ENCODE assay signal across 26 cellular contexts in the genomic region with DNA sequence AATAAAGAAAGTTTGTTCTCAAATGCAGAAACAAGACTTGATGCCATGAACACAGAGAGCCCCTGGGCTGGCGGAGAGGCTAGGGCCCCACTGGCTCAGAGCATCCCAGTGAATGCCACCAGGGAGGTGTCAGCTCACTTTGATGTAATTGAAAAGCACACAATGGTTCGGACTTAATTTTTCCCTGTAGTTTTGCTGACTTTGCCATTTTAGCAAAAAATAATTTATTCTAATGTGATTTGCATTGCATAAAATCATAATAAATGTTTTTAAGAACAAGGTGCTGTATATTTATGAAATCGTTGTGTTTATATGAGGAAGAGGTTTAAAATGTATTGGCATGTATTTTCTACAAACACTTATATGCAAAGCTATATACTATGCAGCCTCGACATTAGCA.
"Had no signal": no experiment of that assay in that cellular context is flagged by ENCODE, and none has a peak within 500 bp of the region (broad histone marks: within the 10 kb centered on the region; RNA-seq: fewer than 3 reads in every experiment).

No MANE protein-coding gene starts in this region.

- H3K9me3 ChIP-seq: esophagus squamous epithelium, gastrocnemius medialis, heart right ventricle, left lung, lower lobe of right lung, mucosa of descending colon had no signal

- H3K36me3 ChIP-seq: esophagus squamous epithelium, gastrocnemius medialis, heart right ventricle, left lung, lower lobe of right lung had no signal

- H3K4me3 ChIP-seq: esophagus squamous epithelium, gastrocnemius medialis, heart right ventricle, left lung, lower lobe of right lung, mucosa of descending colon had no signal

- H3K4me1 ChIP-seq: esophagus squamous epithelium, gastrocnemius medialis, heart right ventricle, left lung, lower lobe of right lung had no signal

- H3K27ac ChIP-seq: epithelial cell of prostate, esophagus squamous epithelium, gastrocnemius medialis, heart right ventricle, left lung, lower lobe of right lung had no signal

- ATAC-seq: effector memory CD8-positive, alpha-beta T cell; esophagus mucosa; gastrocnemius medialis; heart right ventricle; left cardiac atrium; left lung; left ventricle myocardium superior; lower lobe of right lung; mucosa of descending colon; naive thymus-derived CD8-positive, alpha-beta T cell had no signal

- DNase-seq: cortex of kidney; effector CD8-positive, alpha-beta T cell; effector memory CD8-positive, alpha-beta T cell; endodermal cell; erythroblast; esophagus squamous epithelium; foreskin fibroblast; foreskin melanocyte; gastrocnemius medialis; glutamatergic neuron; head of caudate nucleus; heart right ventricle; hippocampal formation; left cardiac atrium; left ventricle myocardium superior; lower lobe of right lung; mesenchymal stem cell; mucosa of descending colon; naive B cell; naive thymus-derived CD8-positive, alpha-beta T cell had no signal

- FAIRE-seq: endometrium, islet of Langerhans, keratinocyte had no signal

- H3K27me3 ChIP-seq: gastrocnemius medialis, left lung had no signal
